11 cellular contexts compared by ENCODE assay signal in the genomic region with DNA sequence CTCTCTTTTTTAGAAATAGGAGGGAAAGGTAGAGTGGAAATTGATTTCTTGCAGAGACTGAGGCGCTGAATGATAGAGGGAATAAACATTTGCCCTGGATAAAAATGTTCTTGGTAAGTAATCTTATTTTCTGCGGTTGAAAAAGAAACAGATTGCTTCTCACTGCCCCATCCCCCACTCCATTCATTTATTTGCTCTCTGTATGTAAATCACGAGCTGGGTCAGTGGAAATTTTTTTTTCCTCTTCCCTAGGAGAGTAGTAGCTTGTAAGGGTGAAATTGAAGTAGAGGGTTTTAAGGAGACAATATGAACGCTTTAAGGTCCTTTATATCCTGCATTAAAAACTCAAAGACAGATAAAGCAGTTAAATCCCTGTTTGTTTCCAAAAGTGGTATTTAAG. TPM values are rescaled to one million over a fixed set of nuclear protein-coding genes. Genes with fewer than 3 reads are reported as not detected.
DNase-seq lines count a peak whose midpoint lies in the region; ATAC-seq, FAIRE-seq and TF ChIP-seq lines count a peak whose summit lies in the region.
"Had no signal": no experiment of that assay in that cellular context is flagged by ENCODE, and none has a peak within 500 bp of the region (broad histone marks: within the 10 kb centered on the region; RNA-seq: fewer than 3 reads in every experiment).

No MANE protein-coding gene starts in this region.

- H3K9me3 ChIP-seq in RWPE2 (ENCODE audit: severe bottlenecking) = no peaks in the 10 kb centered on the region
- H3K9me3 ChIP-seq in right cardiac atrium (ENCODE audit: control insufficient read depth, low read length) = no peaks in the 10 kb centered on the region
- no peaks in the 10 kb centered on the region for H3K9me3 ChIP-seq in skeletal muscle tissue (ENCODE audit: control insufficient read depth in 3 of 3, low read length in 3 of 3)
- no peaks in the 10 kb centered on the region for H3K9me3 ChIP-seq in HepG2 (ENCODE audit: low read length)
- H3K9me3 ChIP-seq: neutrophil had no signal

- H3K27me3 Mint-ChIP-seq in HFFc6 (ENCODE audit: insufficient read depth) = peaks cover 8% of the 10 kb centered on the region

- TF ChIP-seq CTCF in HFFc6 (IDR thresholded peaks at IDR 0.05) = no peak
- no peak for TF ChIP-seq CTCF in RWPE2 (IDR thresholded peaks at IDR 0.05; ENCODE audit: poor library complexity, severe bottlenecking)
- no peak for TF ChIP-seq CTCF in HepG2 (CRISPR knock-in tag; IDR thresholded peaks at IDR 0.05)

- no peak overlapping the region for H3K27ac Mint-ChIP-seq in HFFc6
- H3K27ac Mint-ChIP-seq: activated naive CD8-positive, alpha-beta T cell had no signal

- CTCF ChIA-PET in HepG2 (lab: Yijun Ruan, JAX; ENCODE audit: low intra/inter-chr PET ratio, low total read pairs) = no interaction called here

- H3K27ac ChIP-seq in RWPE2 (ENCODE audit: poor library complexity, severe bottlenecking) = no peak overlapping the region
- H3K27ac ChIP-seq in right cardiac atrium (ENCODE audit: low read length) = no peak overlapping the region
- no peak overlapping the region for H3K27ac ChIP-seq in skeletal muscle tissue (ENCODE audit: low read depth, low read length)
- no peak overlapping the region for H3K27ac ChIP-seq in HepG2 (ENCODE audit: extremely low read length, insufficient read depth, low read length)
- H3K27ac ChIP-seq: neutrophil had no signal

- no peaks in the 10 kb centered on the region; the same call in 1 of the 2 replicates for H3K4me1 Mint-ChIP-seq in HFFc6 (ENCODE audit: low read depth)

- H3K4me3 Mint-ChIP-seq in HFFc6 = peak overlapping the region; percentile 82
- H3K4me3 Mint-ChIP-seq: activated naive CD8-positive, alpha-beta T cell had no signal

- no peaks in the 10 kb centered on the region for H3K79me2 ChIP-seq in HepG2 (ENCODE audit: insufficient read depth, low read length)

- H3K4me3 ChIP-seq in RWPE2 (ENCODE audit: severe bottlenecking) = peak overlapping the region; percentile 28
- H3K4me3 ChIP-seq in right cardiac atrium (ENCODE audit: low read length) = peak overlapping the region; percentile 79
- H3K4me3 ChIP-seq in skeletal muscle tissue (ENCODE audit: low read length in 3 of 3) = peak overlapping the region; percentile 15 to 59 (median 45)
- H3K4me3 ChIP-seq in HepG2 (replicated peaks in 1 of 3; ENCODE audit: insufficient read depth in 1 of 3, low read depth in 2 of 3, low read length in 3 of 3) = no peak overlapping the region

- no peak overlapping the region for H3K4me2 ChIP-seq in HepG2 (ENCODE audit: low read depth, low read length)

- POLR2A ChIA-PET in HepG2 (lab: Yijun Ruan, JAX) = no interaction called here

- ATAC-seq in RWPE2 (ENCODE audit: low read depth) = no peak
- ATAC-seq in right cardiac atrium = no peak
- no peak for ATAC-seq in HepG2
- no peak for ATAC-seq in HG03521 (IDR thresholded peaks at IDR 0.05; ENCODE audit: unreplicated experiment)

- no peak for TF ChIP-seq RAD21 in HepG2 (CRISPR knock-in tag; IDR thresholded peaks at IDR 0.05)

- no peaks in the 10 kb centered on the region for H3K36me3 Mint-ChIP-seq in HFFc6 (ENCODE audit: low read depth)
- H3K36me3 Mint-ChIP-seq: activated naive CD8-positive, alpha-beta T cell had no signal

- no peak for TF ChIP-seq POLR2A in HepG2 (IDR thresholded peaks at IDR 0.05; ENCODE audit: insufficient read depth in 1 of 2, low read depth in 2 of 2, low read length in 2 of 2)

- no peak for FAIRE-seq in HepG2 (lab: Jason Lieb, UNC)

- 6% methylated on average over 4 of the region's 4 CpGs for WGBS in right cardiac atrium
- WGBS in HepG2 (ENCODE audit: low lambda C conversion rate) = 14% methylated on average over 4 of the region's 4 CpGs

- in situ Hi-C loops in HepG2 (cut with HindIII; ENCODE audit: extremely low pct_ligation_motif_present, low pct_unique_long_range_greater_than_20kb) = no loop called here

- H3K36me3 ChIP-seq in RWPE2 (ENCODE audit: low read depth) (no peaks in the 10 kb centered on the region), skeletal muscle tissue (ENCODE audit: control insufficient read depth in 3 of 3, insufficient read depth in 3 of 3, low read length in 3 of 3) (no peaks in the 10 kb centered on the region), HepG2 (replicated peaks in 1 of 2; ENCODE audit: control insufficient read depth in 1 of 2, insufficient read depth in 2 of 2, low read length in 2 of 2) (no peaks in the 10 kb centered on the region)
- H3K36me3 ChIP-seq: neutrophil had no signal

- H3K9me3 Mint-ChIP-seq in HFFc6 = peaks cover 2% of the 10 kb centered on the region; the same call in 1 of the 2 replicates

- H3K9ac ChIP-seq in skeletal muscle tissue (ENCODE audit: low read depth in 1 of 3, low read length in 3 of 3) (no peak overlapping the region), HepG2 (ENCODE audit: insufficient read depth, low read depth, low read length) (no peak overlapping the region)

- no peaks in the 10 kb centered on the region for H3K4me1 ChIP-seq in RWPE2 (ENCODE audit: insufficient read depth, poor library complexity, severe bottlenecking)
- H3K4me1 ChIP-seq in right cardiac atrium (ENCODE audit: control insufficient read depth, insufficient read depth, low read length) = no peaks in the 10 kb centered on the region
- H3K4me1 ChIP-seq in skeletal muscle tissue (ENCODE audit: control insufficient read depth in 3 of 3, insufficient read depth in 3 of 3, low read length in 3 of 3) = peaks cover 6 to 9% (median 6%) of the 10 kb centered on the region in 3 donors
- no peaks in the 10 kb centered on the region for H3K4me1 ChIP-seq in HepG2 (ENCODE audit: insufficient read depth, low read length)

- BruUV-seq in HepG2 (replicated peaks; lab: Mats Ljungman, UMichigan) = no TSS peak

- DNase-seq in HFFc6 (no peak), RWPE2 (ENCODE audit: low spot score) (no peak), right cardiac atrium (no peak), NCI-H510A (lab: John Stamatoyannopoulos, UW) (no peak), HepG2 (ENCODE audit: low spot score) (no peak), mucosa of gallbladder (ENCODE audit: low spot score) (no peak)
- DNase-seq: RPMI8226 had no signal

- intact Hi-C loops in right cardiac atrium (cut with DNase I) (no loop called here), HepG2 (cut with micrococcal nuclease; ENCODE audit: unreplicated experiment) (no loop called here)

- TF ChIP-seq EP300 in HepG2 (IDR thresholded peaks at IDR 0.05; ENCODE audit: low read depth in 2 of 2, low read length in 2 of 2) (no peak), HepG2 (CRISPR knock-in tag; IDR thresholded peaks at IDR 0.05; ENCODE audit: borderline replicate concordance) (no peak)

- H4K20me1 ChIP-seq in HepG2 (ENCODE audit: insufficient read depth, low read length) = no peaks in the 10 kb centered on the region

- H2AFZ ChIP-seq in HepG2 (ENCODE audit: low read length) = no peak overlapping the region

- H3K27me3 ChIP-seq in RWPE2 (ENCODE audit: insufficient read depth, poor library complexity, severe bottlenecking) = peaks cover 48% of the 10 kb centered on the region
- no peaks in the 10 kb centered on the region for H3K27me3 ChIP-seq in right cardiac atrium (ENCODE audit: control insufficient read depth, insufficient read depth)
- peaks cover 19 to 37% (median 36%) of the 10 kb centered on the region in 3 donors for H3K27me3 ChIP-seq in skeletal muscle tissue (ENCODE audit: control insufficient read depth in 3 of 3, insufficient read depth in 3 of 3, low read length in 3 of 3)
- peaks cover 0 to 37% of the 10 kb centered on the region in 2 experiments; a peak in 2 of 5 replicates for H3K27me3 ChIP-seq in HepG2 (ENCODE audit: control insufficient read depth in 1 of 2, insufficient read depth in 2 of 2, low read length in 2 of 2)

TF ChIP-seq in HepG2, 621 proteins besides CTCF, POLR2A, EP300 and RAD21:
- TF ChIP-seq FOXJ3 (CRISPR knock-in tag; IDR thresholded peaks at IDR 0.05; ENCODE audit: borderline replicate concordance) = no peak

RNA-seq across cellular contexts. Expression of gene BRINP3, which starts 1.4 kb away (rescaled TPM):
- not detected for total RNA-seq in HFFc6 (2021; fragmentation: NEBNext Ultra II Directional; extraction: Animal tissue kit (Norgen Biotek cat#: 25700))
- total RNA-seq in right cardiac atrium (10 to 100 TPM; 11.1 to 27.0 (median 17.0) TPM), skeletal muscle tissue (3.7 TPM), HepG2 (2016; rRNA removed; fragmentation: Illumina TruSeq; extraction: Trizol) (not detected in 2 replicates), mucosa of gallbladder (0.35 TPM)
- polyA plus RNA-seq in right cardiac atrium (3.6 TPM), HepG2 (2011; rRNA removed) (not detected in 2 replicates)
- total RNA-seq in HepG2 (2016; cell fraction: cytosol; rRNA removed; fragmentation: Illumina TruSeq; extraction: Trizol; ENCODE audit: low read depth) = not detected in 2 replicates
- total RNA-seq in HepG2 (2016; cell fraction: insoluble cytoplasmic fraction; rRNA removed; fragmentation: Illumina TruSeq; extraction: Trizol) = not detected in 2 replicates
- total RNA-seq in HepG2 (2016; cell fraction: membrane; rRNA removed; fragmentation: Illumina TruSeq; extraction: Trizol) = not detected in 2 replicates
- not detected in 2 replicates for total RNA-seq in HepG2 (2016; cell fraction: nucleus; rRNA removed; fragmentation: Illumina TruSeq; extraction: Trizol)
- polyA plus RNA-seq in HepG2 (2011; cell fraction: cytosol; rRNA removed) = not detected in 2 replicates
- polyA plus RNA-seq in HepG2 (2011; cell fraction: nucleus; rRNA removed) = not detected in 2 replicates
- polyA plus RNA-seq in HepG2 (2012) = not detected in 2 replicates
- polyA plus RNA-seq in HepG2 (2016; cell fraction: cytosol; fragmentation: Illumina TruSeq; extraction: Trizol; ENCODE audit: low read depth) = not detected in 2 replicates
- polyA plus RNA-seq in HepG2 (2016; cell fraction: insoluble cytoplasmic fraction; fragmentation: Illumina TruSeq; extraction: Trizol; ENCODE audit: low read depth) = not detected in 2 replicates
- not detected in 2 replicates for polyA plus RNA-seq in HepG2 (2016; cell fraction: membrane; fragmentation: Illumina TruSeq; extraction: Trizol; ENCODE audit: low read depth)
- polyA plus RNA-seq in HepG2 (2016; cell fraction: nucleus; fragmentation: Illumina TruSeq; extraction: Trizol; ENCODE audit: insufficient read depth, low read depth) = not detected in 2 replicates
- polyA minus RNA-seq in HepG2 (2011; rRNA and poly(A)+ RNA removed; ENCODE audit: low replicate concordance) = not detected in 2 replicates
- polyA minus RNA-seq in HepG2 (2011; cell fraction: cytosol; rRNA and poly(A)+ RNA removed) = not detected in 2 replicates
- not detected in 2 replicates for polyA minus RNA-seq in HepG2 (2011; cell fraction: nucleus; rRNA and poly(A)+ RNA removed)

Comparison
In these comparisons a context has a peak if more than half of its experiments do, and no peak if none do; other contexts are left out.
1. H3K4me3 ChIP-seq: peak in RWPE2 (single experiment), right cardiac atrium (single experiment) and skeletal muscle tissue (3 of 3); none in HepG2 (0 of 3).